ENCODE assay signal across 8 cellular contexts in genomic region chr16:86554917-86555762, GRCh38. TPM values are rescaled to one million over a fixed set of nuclear protein-coding genes. Genes with fewer than 3 reads are reported as not detected.
A peak's percentile ranks its signal among the peaks of the same experiment; 100 is the strongest.
DNase-seq lines count a peak whose midpoint lies in the region; ATAC-seq and TF ChIP-seq lines count a peak whose summit lies in the region.

Gene MTHFSD, minus strand, starts transcription at chr16:86555235. Its CDS starts 51 bp downstream, at chr16:86555184.

- H3K27ac ChIP-seq in colonic mucosa (peak within 1 kb of the TSS; percentile 63), layer of hippocampus (ENCODE audit: low read depth, low read length) (peak within 1 kb of the TSS; percentile 86)

- H3K4me3 ChIP-seq in colonic mucosa = peak within 1 kb of the TSS; percentile 97

- no peaks in the 10 kb centered on the region for H3K36me3 ChIP-seq in colonic mucosa

- TF ChIP-seq CTCF in colonic mucosa (IDR thresholded peaks at IDR 0.05) = no peak

- ATAC-seq in HG03432 (IDR thresholded peaks at IDR 0.05; ENCODE audit: unreplicated experiment) = peak; percentile 82

- H3K9me3 ChIP-seq in colonic mucosa = no peaks in the 10 kb centered on the region

- no peaks in the 10 kb centered on the region for H3K27me3 ChIP-seq in colonic mucosa
- H3K27me3 ChIP-seq in layer of hippocampus (ENCODE audit: control insufficient read depth, insufficient read depth, low read length) = no peaks in the 10 kb centered on the region

- intact Hi-C loops in colonic mucosa (cut with DNase I) = no loop called here

- H3K4me1 ChIP-seq in colonic mucosa = no peaks in the 10 kb centered on the region

- H3K9ac ChIP-seq in colonic mucosa (ENCODE audit: low read depth in 2 of 2, low read length in 2 of 2) = peak within 1 kb of the TSS; percentile 93 to 100

- DNase-seq in Ammon's horn (ENCODE audit: low spot score) = peak; percentile 92
- peak; percentile 96 for DNase-seq in GM19238 (ENCODE audit: insufficient read length, low spot score)
- DNase-seq in NCI-H524 (lab: John Stamatoyannopoulos, UW) = peak; percentile 77 to 89
- DNase-seq in activated CD4-positive, alpha-beta T cell treated with anti-CD3 and anti-CD28 coated beads for 4 hours = peak; percentile 93 to 97
- DNase-seq in colonic mucosa = peak; percentile 95
- DNase-seq in stimulated activated CD4-positive, alpha-beta T cell treated with anti-CD3 and anti-CD28 coated beads, Interleukin-1b, Interleukin-23, amount 100 ng/mL, for 24 hours (ENCODE audit: low read depth in 4 of 4, low spot score in 1 of 4) = peak; percentile 90 to 95 (median 92)

RNA-seq across cellular contexts. Expression of gene MTHFSD, which starts in this region (rescaled TPM):
- 10 to 100 TPM; 15.4 to 23.7 TPM for total RNA-seq in colonic mucosa

Comparison
In these comparisons a context has a peak if more than half of its experiments do, and no peak if none do; other contexts are left out.
1. Peak in every context shown above with its lines: DNase-seq, ATAC-seq, H3K4me3 ChIP-seq and H3K27ac ChIP-seq.